ENCODE assay signal across 8 cellular contexts in the genomic region with DNA sequence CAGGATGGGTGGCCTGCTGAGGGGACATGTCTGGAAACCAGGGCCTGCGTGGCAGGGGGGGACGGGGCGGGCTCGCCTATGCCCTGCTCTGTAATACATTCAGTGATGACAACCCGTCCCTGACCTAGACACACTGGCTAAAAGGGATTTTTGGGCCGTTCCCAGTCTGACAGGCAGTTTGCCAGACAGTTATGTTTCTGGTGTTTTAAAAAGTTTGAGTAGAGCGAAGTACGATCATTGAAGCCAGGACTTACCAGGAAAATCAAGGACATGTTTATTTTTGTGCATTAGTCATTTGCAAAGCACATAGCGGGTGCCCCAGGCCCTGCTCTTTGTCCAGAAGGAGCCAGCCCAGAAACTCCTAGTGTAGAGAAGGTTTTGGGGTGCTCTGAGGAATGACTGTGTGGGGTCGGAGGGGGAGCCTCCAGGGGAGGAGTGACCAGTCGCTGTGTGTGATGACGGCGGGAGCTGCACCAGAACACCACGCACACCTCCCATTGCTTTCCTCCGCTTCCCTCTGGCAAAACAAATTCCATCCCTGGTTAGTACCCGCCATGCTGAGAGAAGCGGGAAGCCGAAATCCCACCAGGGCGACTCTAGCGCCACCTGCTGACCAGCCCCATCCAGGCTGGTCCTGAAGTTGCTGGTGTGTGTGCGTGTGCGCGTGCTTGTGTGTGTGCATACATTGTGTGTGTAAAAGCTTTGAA. TPM values are rescaled to one million over a fixed set of nuclear protein-coding genes. Genes with fewer than 3 reads are reported as not detected.
DNase-seq lines count a peak whose midpoint lies in the region; ATAC-seq, FAIRE-seq and TF ChIP-seq lines count a peak whose summit lies in the region.

No MANE protein-coding gene starts in this region.

- TF ChIP-seq POLR2A in H1 (IDR thresholded peaks at IDR 0.05; ENCODE audit: control extremely low read depth in 1 of 2, low read depth in 2 of 2, low read length in 2 of 2) = no peak

- no peak overlapping the region; the same call in 1 of the 2 replicates for H3K18ac ChIP-seq in H1 (ENCODE audit: extremely low read depth, low read length)

- H2AK5ac ChIP-seq in H1 (ENCODE audit: low read depth, low read length) = no peak overlapping the region

- no peaks in the 10 kb centered on the region for H3K4me1 ChIP-seq in H1 (replicated peaks in 1 of 4; ENCODE audit: control insufficient read depth in 3 of 4, insufficient read depth in 4 of 4, low read length in 3 of 4)

- H4K5ac ChIP-seq in H1 (ENCODE audit: insufficient read length, low read depth, low read length) = no peak overlapping the region

- ATAC-seq in HG03342 (IDR thresholded peaks at IDR 0.05; ENCODE audit: unreplicated experiment) = no peak

- no peaks in the 10 kb centered on the region for H3K79me1 ChIP-seq in H1 (ENCODE audit: low read depth, low read length)

- H3K9me3 ChIP-seq in H1 (ENCODE audit: insufficient read depth in 2 of 2, low read depth in 1 of 2, low read length in 1 of 2) = no peaks in the 10 kb centered on the region

- peaks cover 3 to 5% of the 10 kb centered on the region in 2 experiments for H4K20me1 ChIP-seq in H1 (replicated peaks in 1 of 2; ENCODE audit: control insufficient read depth in 1 of 2, insufficient read depth in 2 of 2, low read length in 2 of 2)

- H3K4me3 ChIP-seq in H1 (ENCODE audit: extremely low read depth in 1 of 4, insufficient read depth in 2 of 4, low read depth in 3 of 4, low read length in 4 of 4) = no peak overlapping the region

- no peaks in the 10 kb centered on the region for H3K23me2 ChIP-seq in H1 (ENCODE audit: low read depth, low read length)

- no peak overlapping the region for H4K91ac ChIP-seq in H1 (replicated peaks; ENCODE audit: insufficient read length, low read length)

- no peak overlapping the region for H3K4ac ChIP-seq in H1 (replicated peaks; ENCODE audit: insufficient read length, low read depth, low read length)

- no peak overlapping the region for H3K4me2 ChIP-seq in H1 (ENCODE audit: insufficient read depth in 1 of 2, low read depth in 2 of 2, low read length in 2 of 2)

- H4K8ac ChIP-seq in H1 (ENCODE audit: extremely low read depth, insufficient read depth, low read length) = no peak overlapping the region; the same call in 1 of the 2 replicates

- H2BK5ac ChIP-seq in H1 (ENCODE audit: low read depth, low read length) = no peak overlapping the region

- peak; percentile 85 to 99 (median 99) for TF ChIP-seq CTCF in H1 (IDR thresholded peaks at IDR 0.05; ENCODE audit: control extremely low read depth in 1 of 3, insufficient read depth in 1 of 3, low read depth in 1 of 3, low read length in 3 of 3)

- H2AFZ ChIP-seq in H1 (ENCODE audit: low read length) = no peak overlapping the region

- no peak overlapping the region for H3K27ac ChIP-seq in H1 (ENCODE audit: low read depth, low read length)

- FAIRE-seq in GM19239 (lab: Jason Lieb, UNC) (peak; percentile 45), H1 (lab: Jason Lieb, UNC) (peak; percentile 94)

- no peak overlapping the region for H3K14ac ChIP-seq in H1 (ENCODE audit: insufficient read length)

- DNase-seq in ACHN (peak; percentile 46), GM19239 (ENCODE audit: insufficient read length, low spot score) (peak; percentile 70), NCI-H345 treated with DMSO at 0.1 percent for 48 hours (lab: John Stamatoyannopoulos, UW; ENCODE audit: unreplicated experiment) (peak; percentile 25), H1 (ENCODE audit: low read depth in 1 of 2, low spot score in 2 of 2) (peak; percentile 51 to 95), medulla oblongata (ENCODE audit: extremely low spot score) (peak; percentile 81)
- DNase-seq in activated CD4-positive, alpha-beta T cell treated with anti-CD3 and anti-CD28 coated beads, Interleukin-2, amount 50 U/mL, for 48 hours = peak; percentile 68 to 73
- DNase-seq in stimulated activated CD8-positive, alpha-beta memory T cell treated with anti-CD3 and anti-CD28 coated beads, Interleukin-15, amount 100 ng/mL, for 1 hour (ENCODE audit: low read depth) = peak; percentile 15

- peaks cover 8 to 24% (median 21%) of the 10 kb centered on the region in 4 experiments; a peak in 6 of 8 replicates for H3K36me3 ChIP-seq in H1 (ENCODE audit: control insufficient read depth in 2 of 4, insufficient read depth in 4 of 4, low read length in 3 of 4)

- H3K27me3 ChIP-seq in H1 (replicated peaks in 1 of 4; ENCODE audit: control insufficient read depth in 3 of 4, extremely low read depth in 1 of 4, insufficient read depth in 3 of 4, low read length in 3 of 4) = no peaks in the 10 kb centered on the region

- H3K23ac ChIP-seq in H1 (ENCODE audit: insufficient read length) = no peak overlapping the region

- no peak overlapping the region for H3K56ac ChIP-seq in H1 (replicated peaks; ENCODE audit: insufficient read length, low read depth, low read length)

- H2BK15ac ChIP-seq in H1 (ENCODE audit: low read length) = no peak overlapping the region

- POLR2A ChIA-PET in H1 (lab: Charles Lee; ENCODE audit: partially characterized antibody) = interaction anchor here (1.1 kb wide), 1 partner anchor 37 kb away, joined by 3 read pairs; no protein-coding TSS in a partner anchor

- H2BK12ac ChIP-seq in H1 (ENCODE audit: low read depth, low read length) = no peak overlapping the region; the same call in 1 of the 2 replicates

- 60% methylated on average over 23 of the region's 23 CpGs; no CpG with 5 or more reads in 1 of the 2 experiments for WGBS in H1 (ENCODE audit: extremely low coverage in 1 of 2, insufficient coverage in 1 of 2, insufficient read length in 1 of 2, insufficient replicate concordance in 2 of 2, low coverage in 1 of 2, low lambda C conversion rate in 2 of 2, missing lambda C conversion rate in 1 of 2), 2 experiments

- TF ChIP-seq EP300 in H1 (IDR thresholded peaks at IDR 0.05; ENCODE audit: borderline replicate concordance in 1 of 2, low read depth in 2 of 2, low read length in 2 of 2) = no peak

- H2BK20ac ChIP-seq in H1 (ENCODE audit: low read length) = no peak overlapping the region

- in situ Hi-C loops in ACHN (cut with HindIII; ENCODE audit: low pct_ligation_motif_present, low pct_unique_long_range_greater_than_20kb, low sequenced_read_pairs) = no loop called here

- H3K9ac ChIP-seq in H1 (replicated peaks in 1 of 4; ENCODE audit: extremely low read depth in 1 of 4, low read depth in 3 of 4, low read length in 3 of 4) = no peak overlapping the region

- TF ChIP-seq RAD21 in H1 (IDR thresholded peaks at IDR 0.05 in 1 of 2, conservative IDR thresholded peaks at IDR 0.05 in 1 of 2; ENCODE audit: low read depth in 2 of 2, low read length in 2 of 2) = peak; percentile 87 to 90

- CTCF ChIA-PET in H1 (lab: Charles Lee; ENCODE audit: partially characterized antibody) = interaction anchor here (0.7 to 4.2 kb wide), 28 partner anchors 10 to 362 kb away, joined by 3 to 39 read pairs (median 4); no protein-coding TSS in a partner anchor

- no peak overlapping the region for H2BK120ac ChIP-seq in H1 (replicated peaks; ENCODE audit: low read depth, low read length)

- no peaks in the 10 kb centered on the region for H3K79me2 ChIP-seq in H1 (ENCODE audit: control insufficient read depth in 1 of 2, insufficient read depth in 2 of 2, low read length in 2 of 2)

TF ChIP-seq in H1, 55 proteins besides CTCF, POLR2A, EP300 and RAD21 (continues in another document):
- TF ChIP-seq CREB1 (IDR thresholded peaks at IDR 0.05) = peak; percentile 64
- TF ChIP-seq BCL11A (IDR thresholded peaks at IDR 0.05; ENCODE audit: low read depth in 2 of 2, low read length in 2 of 2) = no peak
- no peak for TF ChIP-seq CEBPB (IDR thresholded peaks at IDR 0.05; ENCODE audit: low read depth, low read length)
- TF ChIP-seq ASH2L (IDR thresholded peaks at IDR 0.05; ENCODE audit: low read length) = peak; percentile 20
- TF ChIP-seq PHF8 (conservative IDR thresholded peaks at IDR 0.05; ENCODE audit: low read depth, low read length) = no peak
- TF ChIP-seq TBP (IDR thresholded peaks at IDR 0.05; ENCODE audit: low read depth, low read length) = 0 out of 2 replicates have a peak, but pooled peaks have one; percentile 20
- no peak for TF ChIP-seq KDM4A (IDR thresholded peaks at IDR 0.05; ENCODE audit: low read depth, low read length, severe bottlenecking)
- TF ChIP-seq SAP30 (IDR thresholded peaks at IDR 0.05; ENCODE audit: insufficient read depth, insufficient replicate concordance, low read length) = no peak
- no peak for TF ChIP-seq HDAC2 (IDR thresholded peaks at IDR 0.05; ENCODE audit: borderline replicate concordance in 1 of 2, low read depth in 2 of 2, low read length in 2 of 2)
- no peak for TF ChIP-seq CBX5 (IDR thresholded peaks at IDR 0.05; ENCODE audit: low read depth, low read length)
- peak; percentile 6 for TF ChIP-seq NANOG (IDR thresholded peaks at IDR 0.05; ENCODE audit: insufficient read depth, low read depth, low read length, poor library complexity, severe bottlenecking)
- no peak for TF ChIP-seq JUN (IDR thresholded peaks at IDR 0.05; ENCODE audit: low read depth, low read length)
- no peak for TF ChIP-seq MAFK (IDR thresholded peaks at IDR 0.05; ENCODE audit: low read depth, low read length)
- TF ChIP-seq KDM1A (IDR thresholded peaks at IDR 0.05; ENCODE audit: borderline replicate concordance, low read length) = no peak
- no peak for TF ChIP-seq FOSL1 (IDR thresholded peaks at IDR 0.05; ENCODE audit: insufficient read depth, low read depth, low read length)
- no peak for TF ChIP-seq BRCA1 (IDR thresholded peaks at IDR 0.05; ENCODE audit: low read depth, low read length)
- TF ChIP-seq, protein P1, sequence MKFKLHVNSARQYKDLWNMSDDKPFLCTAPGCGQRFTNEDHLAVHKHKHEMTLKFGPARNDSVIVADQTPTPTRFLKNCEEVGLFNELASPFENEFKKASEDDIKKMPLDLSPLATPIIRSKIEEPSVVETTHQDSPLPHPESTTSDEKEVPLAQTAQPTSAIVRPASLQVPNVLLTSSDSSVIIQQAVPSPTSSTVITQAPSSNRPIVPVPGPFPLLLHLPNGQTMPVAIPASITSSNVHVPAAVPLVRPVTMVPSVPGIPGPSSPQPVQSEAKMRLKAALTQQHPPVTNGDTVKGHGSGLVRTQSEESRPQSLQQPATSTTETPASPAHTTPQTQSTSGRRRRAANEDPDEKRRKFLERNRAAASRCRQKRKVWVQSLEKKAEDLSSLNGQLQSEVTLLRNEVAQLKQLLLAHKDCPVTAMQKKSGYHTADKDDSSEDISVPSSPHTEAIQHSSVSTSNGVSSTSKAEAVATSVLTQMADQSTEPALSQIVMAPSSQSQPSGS (IDR thresholded peaks at IDR 0.05; ENCODE audit: low read length) = no peak

RNA-seq across cellular contexts. Expression of a gene that starts 50.8 kb away (rescaled TPM):
- 168 and 184 TPM in 2 replicates for total RNA-seq in H1 (2021; fragmentation: NEBNext Ultra II Directional; extraction: Animal tissue kit (Norgen Biotek cat#: 25700))
- 159 and 233 TPM in 2 replicates for polyA plus RNA-seq in H1 (2011; rRNA removed)
- polyA plus RNA-seq in H1 (2011; cell fraction: cytosol; rRNA removed) = 123 TPM
- 198 TPM for polyA plus RNA-seq in H1 (2011; cell fraction: nucleus; rRNA removed)
- 88.4 to 175 TPM (median 162 TPM) in 4 replicates for polyA plus RNA-seq in H1 (2012, experiment 1 of 2)
- polyA plus RNA-seq in H1 (2012, experiment 2 of 2) = 163 TPM
- 274 TPM for polyA plus RNA-seq in H1 (2013, experiment 1 of 2)
- 273 TPM for polyA plus RNA-seq in H1 (2013, experiment 2 of 2)
- 96.7 and 97.8 TPM in 2 replicates for polyA minus RNA-seq in H1 (2011; rRNA and poly(A)+ RNA removed)
- 152 TPM for polyA minus RNA-seq in H1 (2011; cell fraction: cytosol; rRNA and poly(A)+ RNA removed)
- polyA minus RNA-seq in H1 (2011; cell fraction: nucleus; rRNA and poly(A)+ RNA removed) = 80.3 TPM

Comparison
In these comparisons a context has a peak if more than half of its experiments do, and no peak if none do; other contexts are left out.
1. DNase-seq: peak in every context shown above with its lines; median percentile 81 in medulla oblongata; 73 in H1; 70 in activated CD4-positive, alpha-beta T cell treated with anti-CD3 and anti-CD28 coated beads, Interleukin-2, amount 50 U/mL, for 48 hours; 70 in GM19239; 46 in ACHN; 25 in NCI-H345 treated with DMSO at 0.1 percent for 48 hours; 15 in stimulated activated CD8-positive, alpha-beta memory T cell treated with anti-CD3 and anti-CD28 coated beads, Interleukin-15, amount 100 ng/mL, for 1 hour.